In genomic region chr1:6489799-6490180, GRCh38 we compare ENCODE assay signal across 8 cellular contexts. TPM values are rescaled to one million over a fixed set of nuclear protein-coding genes. Genes with fewer than 3 reads are reported as not detected.
DNase-seq lines count a peak whose midpoint lies in the region; ATAC-seq and TF ChIP-seq lines count a peak whose summit lies in the region.

No MANE protein-coding gene starts in this region.

- H3K27ac ChIP-seq in CD8-positive, alpha-beta T cell (ENCODE audit: low read depth, low read length): no peak overlapping the region
- H3K27ac ChIP-seq in adrenal gland (no peak overlapping the region), right cardiac atrium (ENCODE audit: low read length) (no peak overlapping the region)

- POLR2A ChIA-PET in CD8-positive, alpha-beta T cell (lab: Charles Lee): interaction anchor here (0.9 to 2.8 kb wide), 5 partner anchors 23 to 295 kb away, joined by 3 to 11 read pairs (median 3); partner anchors contain the start of genes NOL9, TAS1R1 and TNFRSF25

- TF ChIP-seq CTCF in CD8-positive, alpha-beta T cell (IDR thresholded peaks at IDR 0.05): peak; percentile 99
- TF ChIP-seq CTCF in adrenal gland (IDR thresholded peaks at IDR 0.05) (peak; percentile 62 to 95 (median 82)), retinal pigment epithelial cell (conservative IDR thresholded peaks at IDR 0.05; ENCODE audit: low read depth, low read length) (peak; percentile 93)

- H3K4me1 ChIP-seq in CD8-positive, alpha-beta T cell (ENCODE audit: insufficient read depth, low read length): peaks cover 34% of the 10 kb centered on the region
- H3K4me1 ChIP-seq in adrenal gland (replicated peaks in 1 of 2): peaks cover 16 to 48% of the 10 kb centered on the region in 2 donors
- no peaks in the 10 kb centered on the region for H3K4me1 ChIP-seq in right cardiac atrium (ENCODE audit: control insufficient read depth, insufficient read depth, low read length)

- peaks cover 23% of the 10 kb centered on the region for H3K4me1 Mint-ChIP-seq in CD8-positive, alpha-beta T cell (ENCODE audit: low read depth)

- ATAC-seq in CD8-positive, alpha-beta T cell: peak; percentile 60
- ATAC-seq in GM21381 (IDR thresholded peaks at IDR 0.05; ENCODE audit: unreplicated experiment) (peak; percentile 46), right cardiac atrium (peak; percentile 63 to 71)

- no peaks in the 10 kb centered on the region for H3K36me3 ChIP-seq in CD8-positive, alpha-beta T cell (ENCODE audit: insufficient read depth, low read length)
- no peaks in the 10 kb centered on the region for H3K36me3 ChIP-seq in adrenal gland (replicated peaks in 1 of 2)

- peaks cover 11% of the 10 kb centered on the region for H3K27me3 Mint-ChIP-seq in CD8-positive, alpha-beta T cell (ENCODE audit: low read depth)

- DNase-seq in CD8-positive, alpha-beta T cell: peak; percentile 46 to 87 (median 72)
- DNase-seq in LoVo (ENCODE audit: low spot score) (peak; percentile 83), T follicular helper cell (ENCODE audit: low read depth) (peak; percentile 59), adrenal gland (peak; percentile 65 to 84 (median 75)), right cardiac atrium (peak; percentile 73 to 89 (median 85)), retinal pigment epithelial cell (ENCODE audit: low read depth) (peak; percentile 20), NCI-H2107 (lab: John Stamatoyannopoulos, UW) (no peak)

- peak overlapping the region; percentile 94 for H3K4me3 ChIP-seq in CD8-positive, alpha-beta T cell (ENCODE audit: low read depth, low read length)
- H3K4me3 ChIP-seq in adrenal gland: peak overlapping the region in 3 of 4 donors; percentile 10 to 86 (median 64)
- H3K4me3 ChIP-seq in right cardiac atrium (ENCODE audit: low read length): peak overlapping the region; percentile 77
- peak overlapping the region; percentile 83 for H3K4me3 ChIP-seq in retinal pigment epithelial cell (ENCODE audit: low read length)

- H3K4me3 Mint-ChIP-seq in CD8-positive, alpha-beta T cell: peak overlapping the region; percentile 76

- intact Hi-C loops in CD8-positive, alpha-beta T cell (cut with DNase I, micrococcal nuclease): loop anchor here (1.0 to 2.0 kb wide), 3 partner anchors 29 to 157 kb away; no protein-coding TSS in a partner anchor
- intact Hi-C loops in adrenal gland (cut with DNase I) (loop anchor here (5.0 to 10.0 kb wide), 2 partner anchors 63 to 155 kb away; partner anchors contain the start of gene NOL9 (in 1 of the 2)), right cardiac atrium (cut with DNase I) (loop anchor here in 2 of 4 donors (5.0 kb wide), 1 partner anchor 158 kb away; no protein-coding TSS in a partner anchor)

- H3K9me3 ChIP-seq in CD8-positive, alpha-beta T cell (ENCODE audit: low read length): no peaks in the 10 kb centered on the region
- H3K9me3 ChIP-seq in adrenal gland (replicated peaks in 1 of 3) (no peaks in the 10 kb centered on the region), right cardiac atrium (ENCODE audit: control insufficient read depth, low read length) (no peaks in the 10 kb centered on the region)

- peaks cover 7% of the 10 kb centered on the region for H3K27me3 ChIP-seq in CD8-positive, alpha-beta T cell (ENCODE audit: insufficient read depth, low read length)
- no peaks in the 10 kb centered on the region for H3K27me3 ChIP-seq in adrenal gland
- no peaks in the 10 kb centered on the region for H3K27me3 ChIP-seq in right cardiac atrium (ENCODE audit: control insufficient read depth, insufficient read depth)

- WGBS in adrenal gland, 4 donors: 12 to 25% (median 14%) methylated on average over 6 to 21 of the region's 21 CpGs
- WGBS in right cardiac atrium: 14% methylated on average over 21 of the region's 21 CpGs

- TF ChIP-seq POLR2A in adrenal gland (IDR thresholded peaks at IDR 0.05): no peak

- H3K27ac Mint-ChIP-seq in CD8-positive, alpha-beta T cell: no peak overlapping the region

- CTCF ChIA-PET in CD8-positive, alpha-beta T cell (lab: Charles Lee): interaction anchor here (0.6 to 5.9 kb wide), 29 partner anchors 9 to 473 kb away, joined by 3 to 102 read pairs (median 4); partner anchors contain the start of genes NOL9, TAS1R1, THAP3 and TNFRSF25

- H3K9me3 Mint-ChIP-seq in CD8-positive, alpha-beta T cell: no peaks in the 10 kb centered on the region

- H3K36me3 Mint-ChIP-seq in CD8-positive, alpha-beta T cell: no peaks in the 10 kb centered on the region

RNA-seq across cellular contexts. Expression of gene PLEKHG5, which starts 1.7 kb away (rescaled TPM):
- 1 to 10 TPM; 4.0 to 5.0 TPM for total RNA-seq in CD8-positive, alpha-beta T cell
- total RNA-seq in adrenal gland (10 to 100 TPM; 14.0 to 29.2 (median 18.4) TPM), right cardiac atrium (1 to 10 TPM; 7.0 to 9.2 (median 8.5) TPM)
- polyA plus RNA-seq in adrenal gland (10 to 100 TPM in 2 of 3 donors, 1 to 10 TPM in 1; 2.0 to 96.3 (median 23.0) TPM), right cardiac atrium (9.9 TPM)

RNA-seq across cellular contexts. Expression of gene TNFRSF25, which starts 23.8 kb away (rescaled TPM):
- 100 to 1,000 TPM; 178 to 185 TPM for total RNA-seq in CD8-positive, alpha-beta T cell
- total RNA-seq in adrenal gland: 10 to 100 TPM in 4 of 8 donors, 1 to 10 TPM in 4; 2.7 to 36.4 (median 9.7) TPM
- polyA plus RNA-seq in adrenal gland: 100 to 1,000 TPM in 1 of 3 donors, 10 to 100 TPM in 1, 1 to 10 TPM in 1; 1.2 to 169 (median 63.8) TPM
- total RNA-seq in right cardiac atrium: 1 to 10 TPM; 4.4 to 6.4 (median 5.1) TPM
- 6.6 TPM for polyA plus RNA-seq in right cardiac atrium

Comparison
In these comparisons a context has a peak if more than half of its experiments do, and no peak if none do; other contexts are left out.
1. RNA of gene TNFRSF25, which starts 23.8 kb away (total RNA-seq): 178 to 185 TPM in CD8-positive, alpha-beta T cell; 2.7 to 36.4 TPM in adrenal gland and 4.4 to 6.4 TPM in right cardiac atrium; every median in the first group is over 4 times any median in the second.
2. Peak in every context shown above with its lines, with median percentiles within 50 percentile points of each other: ATAC-seq, H3K4me3 ChIP-seq and CTCF ChIP-seq.